Comparison of ENCODE assay signal across 8 cellular contexts in the genomic region with DNA sequence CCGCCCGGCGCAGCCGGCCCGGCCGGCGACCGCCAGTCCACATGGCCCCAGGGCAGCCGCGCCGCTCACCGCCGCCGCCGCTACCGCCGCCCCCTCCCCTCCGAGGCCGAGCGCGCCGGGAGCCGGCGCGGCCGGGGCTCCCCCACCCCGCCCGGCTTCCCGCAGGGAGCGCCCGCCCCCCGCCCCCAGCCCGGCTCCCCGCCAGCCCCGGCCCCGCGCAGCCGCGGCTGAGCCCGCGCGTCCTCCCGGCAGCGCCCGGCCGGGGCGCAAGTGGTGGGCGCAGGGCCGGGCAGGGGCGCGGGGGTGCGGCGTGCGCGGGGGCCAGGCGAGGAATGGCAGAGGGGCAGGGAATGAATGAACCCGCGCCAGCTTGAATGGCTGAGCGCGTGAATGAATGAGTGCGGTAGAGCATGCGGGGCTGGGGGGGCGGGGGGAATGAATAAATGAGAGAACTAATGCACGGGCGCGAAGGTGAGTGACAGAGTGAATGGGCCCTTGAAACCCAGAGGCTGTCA. TPM values are rescaled to one million over a fixed set of nuclear protein-coding genes. Genes with fewer than 3 reads are reported as not detected.
DNase-seq lines count a peak whose midpoint lies in the region; ATAC-seq and TF ChIP-seq lines count a peak whose summit lies in the region.

A gene with protein sequence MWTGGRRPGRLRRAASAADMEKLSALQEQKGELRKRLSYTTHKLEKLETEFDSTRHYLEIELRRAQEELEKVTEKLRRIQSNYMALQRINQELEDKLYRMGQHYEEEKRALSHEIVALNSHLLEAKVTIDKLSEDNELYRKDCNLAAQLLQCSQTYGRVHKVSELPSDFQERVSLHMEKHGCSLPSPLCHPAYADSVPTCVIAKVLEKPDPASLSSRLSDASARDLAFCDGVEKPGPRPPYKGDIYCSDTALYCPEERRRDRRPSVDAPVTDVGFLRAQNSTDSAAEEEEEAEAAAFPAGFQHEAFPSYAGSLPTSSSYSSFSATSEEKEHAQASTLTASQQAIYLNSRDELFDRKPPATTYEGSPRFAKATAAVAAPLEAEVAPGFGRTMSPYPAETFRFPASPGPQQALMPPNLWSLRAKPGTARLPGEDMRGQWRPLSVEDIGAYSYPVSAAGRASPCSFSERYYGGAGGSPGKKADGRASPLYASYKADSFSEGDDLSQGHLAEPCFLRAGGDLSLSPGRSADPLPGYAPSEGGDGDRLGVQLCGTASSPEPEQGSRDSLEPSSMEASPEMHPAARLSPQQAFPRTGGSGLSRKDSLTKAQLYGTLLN (minus strand): TSS at position 170 of the 515 bp plus-strand sequence. CDS start 127 bp downstream, at position 43.

- DNase-seq in Right ventricle myocardium inferior (ENCODE audit: missing footprints): peak; percentile 0
- no peak for DNase-seq in left ventricle myocardium superior
- no peak for DNase-seq in caudate nucleus (lab: John Stamatoyannopoulos, UW)
- no peak for DNase-seq in uterus
- DNase-seq in NCI-H2196 (lab: John Stamatoyannopoulos, UW; ENCODE audit: unreplicated experiment): no peak
- no peak for DNase-seq in GF-D8 (lab: John Stamatoyannopoulos, UW)

- H3K27ac ChIP-seq in caudate nucleus (ENCODE audit: low read depth, low read length): peak within 1 kb of the TSS; percentile 44
- no peak within 1 kb of the TSS for H3K27ac ChIP-seq in mesodermal cell (ENCODE audit: low read depth, low read length, severe bottlenecking)
- no peak within 1 kb of the TSS for H3K27ac ChIP-seq in uterus

- TF ChIP-seq POLR2A in uterus (IDR thresholded peaks at IDR 0.05): no peak

- ATAC-seq in Right ventricle myocardium inferior (no peak), left ventricle myocardium superior (no peak), GM18502 (IDR thresholded peaks at IDR 0.05; ENCODE audit: poor library complexity, unreplicated experiment) (no peak)

- no peaks in the 10 kb centered on the region for H3K9me3 ChIP-seq in mesodermal cell (ENCODE audit: control insufficient read depth, low read length)
- no peaks in the 10 kb centered on the region for H3K9me3 ChIP-seq in uterus

- 4 to 6% methylated on average over 12 to 23 of the region's 66 CpGs for WGBS in mesodermal cell (ENCODE audit: insufficient coverage in 2 of 2), 2 experiments

- H3K4me3 ChIP-seq in mesodermal cell (ENCODE audit: extremely low read depth, insufficient read depth, low read length, poor library complexity, severe bottlenecking) (peak within 1 kb of the TSS; percentile 53), uterus (peak within 1 kb of the TSS; percentile 8 to 37)

- intact Hi-C loops in Right ventricle myocardium inferior (cut with DNase I) (no loop called here), left ventricle myocardium superior (cut with micrococcal nuclease) (no loop called here), uterus (cut with DNase I; ENCODE audit: low total_unique reads) (no loop called here)

- H3K36me3 ChIP-seq in mesodermal cell (ENCODE audit: control insufficient read depth, insufficient read depth, low read length) (no peaks in the 10 kb centered on the region), uterus (no peaks in the 10 kb centered on the region)

- H3K27me3 ChIP-seq in uterus: no peaks in the 10 kb centered on the region

- peaks cover 4% of the 10 kb centered on the region for H3K4me1 ChIP-seq in mesodermal cell (ENCODE audit: control insufficient read depth, insufficient read depth, low read length, poor library complexity, severe bottlenecking)
- H3K4me1 ChIP-seq in uterus: no peaks in the 10 kb centered on the region

- TF ChIP-seq CTCF in uterus (IDR thresholded peaks at IDR 0.05): no peak

RNA-seq across cellular contexts. Expression of the gene that starts here (rescaled TPM):
- total RNA-seq in Right ventricle myocardium inferior: 0.68 TPM
- total RNA-seq in left ventricle myocardium superior: 0.79 TPM
- polyA plus RNA-seq in mesodermal cell (2013, experiment 1 of 2): 2.0 TPM
- polyA plus RNA-seq in mesodermal cell (2013, experiment 2 of 2): 2.0 TPM
- total RNA-seq in uterus: 10 to 100 TPM in 1 of 4 donors, 1 to 10 TPM in 2, not detected in 1; 2.6 to 16.5 (median 4.4) TPM

Comparison
In these comparisons a context has a peak if more than half of its experiments do, and no peak if none do; other contexts are left out.
1. Peak in DNase-seq in Right ventricle myocardium inferior; RNA of the gene not detected or under 1 TPM.